9 cellular contexts compared by ENCODE assay signal in genomic region chr15:38084289-38084688, GRCh38.
DNase-seq lines count a peak whose midpoint lies in the region; ATAC-seq lines count a peak whose summit lies in the region.
"Had no signal": no experiment of that assay in that cellular context is flagged by ENCODE, and none has a peak within 500 bp of the region (broad histone marks: within the 10 kb centered on the region; RNA-seq: fewer than 3 reads in every experiment).

No MANE protein-coding gene starts in this region.

- H3K9ac ChIP-seq in mesendoderm (ENCODE audit: low read length): no peak overlapping the region

- H3K4me1 ChIP-seq in mesendoderm (ENCODE audit: control insufficient read depth, low read depth, low read length): no peaks in the 10 kb centered on the region

- no peak overlapping the region for H3K27ac ChIP-seq in mesendoderm (ENCODE audit: low read depth, low read length)

- no peak overlapping the region for H2BK5ac ChIP-seq in mesendoderm (ENCODE audit: low read length)

- peak; percentile 68 for ATAC-seq in GM18909 (IDR thresholded peaks at IDR 0.05; ENCODE audit: poor library complexity, unreplicated experiment)
- peak; percentile 64 for ATAC-seq in HG02840 (IDR thresholded peaks at IDR 0.05; ENCODE audit: low FRiP score, unreplicated experiment)
- no peak for ATAC-seq in HG02571 (IDR thresholded peaks at IDR 0.05; ENCODE audit: unreplicated experiment)

- H3K79me2 ChIP-seq in mesendoderm (ENCODE audit: control insufficient read depth, insufficient read depth, low read length): no peaks in the 10 kb centered on the region

- H3K79me1 ChIP-seq in mesendoderm (ENCODE audit: low read length): no peaks in the 10 kb centered on the region

- H3K56ac ChIP-seq in mesendoderm (ENCODE audit: low read length): no peak overlapping the region

- H3K27me3 ChIP-seq in mesendoderm (ENCODE audit: insufficient read depth, low read length, poor library complexity): no peaks in the 10 kb centered on the region

- DNase-seq in NOMO-1 treated with DMSO at 0.1 percent for 48 hours (lab: John Stamatoyannopoulos, UW; ENCODE audit: unreplicated experiment) (peak; percentile 88), mesendoderm (no peak), islet precursor cell (no peak), D341Med (ENCODE audit: low spot score) (no peak)
- no peak for DNase-seq in activated CD4-positive, alpha-beta T cell treated with anti-CD3 and anti-CD28 coated beads, Interleukin-2, amount 50 U/mL, for 1 hour
- DNase-seq: NCI-H1436 treated with DMSO at 0.1 percent for 48 hours had no signal

- H3K36me3 ChIP-seq in mesendoderm (ENCODE audit: control insufficient read depth, insufficient read depth, low read length): no peaks in the 10 kb centered on the region

- no peak overlapping the region for H3K23ac ChIP-seq in mesendoderm (ENCODE audit: low read length)

- H2BK120ac ChIP-seq in mesendoderm (ENCODE audit: low read depth, low read length): no peak overlapping the region

- no peak overlapping the region for H2AK5ac ChIP-seq in mesendoderm (ENCODE audit: low read length)

- H3K18ac ChIP-seq in mesendoderm (ENCODE audit: low read length): no peak overlapping the region

- no peak overlapping the region for H3K4me3 ChIP-seq in mesendoderm (ENCODE audit: low read length)

- H4K5ac ChIP-seq in mesendoderm (ENCODE audit: low read length): no peak overlapping the region

- no peak overlapping the region for H2BK15ac ChIP-seq in mesendoderm (replicated peaks; ENCODE audit: low read depth)

- no peak overlapping the region for H3K4ac ChIP-seq in mesendoderm (ENCODE audit: low read depth, low read length)

- H3K4me2 ChIP-seq in mesendoderm (ENCODE audit: low read length): no peak overlapping the region

- H4K8ac ChIP-seq in mesendoderm (ENCODE audit: low read depth, low read length): peak overlapping the region; percentile 13
